Comparison of ENCODE assay signal across 9 cellular contexts in the genomic region with DNA sequence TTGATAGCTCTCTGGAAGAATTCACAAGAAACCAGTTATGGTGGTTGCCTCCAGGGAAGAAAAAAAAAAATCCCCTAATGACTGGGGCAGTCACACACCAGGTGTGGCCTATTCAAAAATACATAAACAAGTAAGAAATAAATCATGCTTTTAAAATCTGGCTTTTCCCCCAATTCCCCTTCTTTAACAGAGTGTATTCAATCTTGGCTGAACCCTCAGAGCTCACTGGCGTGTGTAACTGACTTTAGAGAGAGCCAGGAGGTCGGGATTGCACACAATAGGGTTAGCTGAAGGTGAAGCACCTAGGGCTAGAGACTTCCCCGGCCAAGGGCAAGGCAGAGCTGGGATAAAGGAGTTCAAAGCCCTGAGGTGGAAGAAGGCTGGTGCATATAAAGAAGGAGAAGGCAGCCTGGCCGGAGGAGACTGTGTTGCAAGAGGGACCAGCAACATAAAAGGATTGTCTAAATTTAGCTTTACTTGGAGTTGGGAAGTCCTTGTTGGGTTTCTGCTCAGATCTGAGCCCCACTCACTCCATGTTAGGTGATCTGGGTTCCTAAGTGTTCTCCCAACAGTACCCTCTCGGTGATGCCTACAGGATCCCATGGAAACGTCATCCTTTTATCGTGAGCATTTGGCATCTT. TPM values are rescaled to one million over a fixed set of nuclear protein-coding genes. Genes with fewer than 3 reads are reported as not detected.
A peak's percentile ranks its signal among the peaks of the same experiment; 100 is the strongest.
DNase-seq lines count a peak whose midpoint lies in the region; ATAC-seq and TF ChIP-seq lines count a peak whose summit lies in the region.
"Had no signal": no experiment of that assay in that cellular context is flagged by ENCODE, and none has a peak within 500 bp of the region (broad histone marks: within the 10 kb centered on the region; RNA-seq: fewer than 3 reads in every experiment).

No MANE protein-coding gene starts in this region.

- H3K27me3 ChIP-seq in effector memory CD4-positive, alpha-beta T cell (replicated peaks; ENCODE audit: control insufficient read depth, insufficient read depth, low read length, poor library complexity, severe bottlenecking) = no peaks in the 10 kb centered on the region
- H3K27me3 ChIP-seq in thyroid gland (no peaks in the 10 kb centered on the region), WERI-Rb-1 (ENCODE audit: insufficient read depth, low read depth, severe bottlenecking) (no peaks in the 10 kb centered on the region)

- no peak for TF ChIP-seq CTCF in thyroid gland (IDR thresholded peaks at IDR 0.05)
- no peak for TF ChIP-seq CTCF in WERI-Rb-1 (IDR thresholded peaks at IDR 0.05; ENCODE audit: low read depth, low read length)
- TF ChIP-seq CTCF in lower leg skin (IDR thresholded peaks at IDR 0.05) = no peak

- H3K27me3 Mint-ChIP-seq in activated CD8-positive, alpha-beta memory T cell treated with anti-CD3 and anti-CD28 coated beads, Interleukin-2, amount 10 ng/mL, durations not matched to agents 7 days and 5 days = no peaks in the 10 kb centered on the region

- peaks cover 41% of the 10 kb centered on the region for H3K4me1 ChIP-seq in effector memory CD4-positive, alpha-beta T cell (ENCODE audit: control insufficient read depth, insufficient read depth, low read length, poor library complexity, severe bottlenecking)
- H3K4me1 ChIP-seq in thyroid gland = peaks cover 38 to 76% of the 10 kb centered on the region in 2 donors

- TF ChIP-seq POLR2A in thyroid gland (IDR thresholded peaks at IDR 0.05) = no peak
- TF ChIP-seq POLR2A in lower leg skin (IDR thresholded peaks at IDR 0.05) = no peak

- peaks cover 47% of the 10 kb centered on the region for H3K36me3 Mint-ChIP-seq in activated CD8-positive, alpha-beta memory T cell treated with anti-CD3 and anti-CD28 coated beads, Interleukin-2, amount 10 ng/mL, durations not matched to agents 7 days and 5 days

- 59 to 60% methylated on average over 7 of the region's 7 CpGs for whole genome bisulfite sequencing in thyroid gland, 2 donors
- WGBS in lower leg skin, 2 donors = 59 to 60% methylated on average over 7 of the region's 7 CpGs

- H3K4me3 ChIP-seq in effector memory CD4-positive, alpha-beta T cell (ENCODE audit: insufficient read depth, low read depth, low read length, poor library complexity, severe bottlenecking) = no peak overlapping the region
- H3K4me3 ChIP-seq in thyroid gland (replicated peaks in 1 of 3) (no peak overlapping the region), WERI-Rb-1 (ENCODE audit: low read depth, low read length) (no peak overlapping the region), lower leg skin (ENCODE audit: low read depth, poor library complexity, severe bottlenecking) (no peak overlapping the region)

- peak overlapping the region; percentile 66 for H3K27ac Mint-ChIP-seq in activated CD8-positive, alpha-beta memory T cell treated with anti-CD3 and anti-CD28 coated beads, Interleukin-2, amount 10 ng/mL, durations not matched to agents 7 days and 5 days

- CTCF ChIA-PET in activated CD8-positive, alpha-beta memory T cell treated with anti-CD3 and anti-CD28 coated beads, Interleukin-2, amount 10 ng/mL, durations not matched to agents 7 days and 5 days (lab: Charles Lee) = interaction anchor here (1.5 kb wide), 1 partner anchor 11 kb away, joined by 6 read pairs; no protein-coding TSS in a partner anchor

- H3K4me1 Mint-ChIP-seq in activated CD8-positive, alpha-beta memory T cell treated with anti-CD3 and anti-CD28 coated beads, Interleukin-2, amount 10 ng/mL, durations not matched to agents 7 days and 5 days = peaks cover 85% of the 10 kb centered on the region

- H3K9me3 ChIP-seq in effector memory CD4-positive, alpha-beta T cell (ENCODE audit: control insufficient read depth, low read length) = no peaks in the 10 kb centered on the region
- H3K9me3 ChIP-seq in thyroid gland (no peaks in the 10 kb centered on the region), WERI-Rb-1 (ENCODE audit: severe bottlenecking) (no peaks in the 10 kb centered on the region)

- no peak for DNase-seq in activated CD8-positive, alpha-beta memory T cell treated with anti-CD3 and anti-CD28 coated beads, Interleukin-2, amount 10 ng/mL, durations not matched to agents 7 days and 5 days
- no peak for DNase-seq in activated CD8-positive, alpha-beta memory T cell treated with anti-CD3 and anti-CD28 coated beads, Interleukin-2, amount 50 U/mL, for 48 hours
- DNase-seq in effector memory CD4-positive, alpha-beta T cell = no peak
- DNase-seq in thyroid gland = peak; percentile 64 to 65
- no peak for DNase-seq in WERI-Rb-1
- DNase-seq in GM19240 (ENCODE audit: insufficient read length, low spot score) = no peak
- DNase-seq in lower leg skin (ENCODE audit: low spot score in 2 of 2) = no peak
- DNase-seq: activated CD4-positive, alpha-beta T cell treated with anti-CD3 and anti-CD28 coated beads, Interleukin-2, amount 50 U/mL, for 4 hours had no signal

- peak; percentile 25 for ATAC-seq in activated CD8-positive, alpha-beta memory T cell treated with anti-CD3 and anti-CD28 coated beads, Interleukin-2, amount 10 ng/mL, durations not matched to agents 7 days and 5 days
- peak; percentile 41 for ATAC-seq in HG03196 (IDR thresholded peaks at IDR 0.05; ENCODE audit: unreplicated experiment)

- peak overlapping the region; percentile 44 for H3K27ac ChIP-seq in effector memory CD4-positive, alpha-beta T cell (ENCODE audit: insufficient read depth, low read length, poor library complexity, severe bottlenecking)
- H3K27ac ChIP-seq in thyroid gland (peak overlapping the region; percentile 88 to 94 (median 93)), WERI-Rb-1 (no peak overlapping the region)

- intact Hi-C loops in thyroid gland (cut with DNase I) (no loop called here), lower leg skin (cut with DNase I; ENCODE audit: low total_unique reads) (no loop called here)

- no peaks in the 10 kb centered on the region for H3K9me3 Mint-ChIP-seq in activated CD8-positive, alpha-beta memory T cell treated with anti-CD3 and anti-CD28 coated beads, Interleukin-2, amount 10 ng/mL, durations not matched to agents 7 days and 5 days (ENCODE audit: low read depth)

- H3K36me3 ChIP-seq in effector memory CD4-positive, alpha-beta T cell (ENCODE audit: control insufficient read depth, insufficient read depth, low read length) = peaks cover 5% of the 10 kb centered on the region
- H3K36me3 ChIP-seq in thyroid gland (no peaks in the 10 kb centered on the region), WERI-Rb-1 (no peaks in the 10 kb centered on the region)

- H3K4me3 Mint-ChIP-seq in activated CD8-positive, alpha-beta memory T cell treated with anti-CD3 and anti-CD28 coated beads, Interleukin-2, amount 10 ng/mL, durations not matched to agents 7 days and 5 days = no peak overlapping the region

RNA-seq across cellular contexts. Expression of a gene that starts 19.7 kb away (rescaled TPM):
- 100 to 1,000 TPM; 153 to 167 TPM for total RNA-seq in activated CD8-positive, alpha-beta memory T cell treated with anti-CD3 and anti-CD28 coated beads, Interleukin-2, amount 10 ng/mL, durations not matched to agents 7 days and 5 days
- total RNA-seq in thyroid gland (10 to 100 TPM; 55.8 to 78.5 (median 76.0) TPM), lower leg skin (10 to 100 TPM; 29.7 to 62.3 (median 40.0) TPM)

RNA-seq across cellular contexts. Expression of a gene that starts 30.4 kb away (rescaled TPM):
- 10 to 100 TPM; 24.6 to 25.6 TPM for total RNA-seq in activated CD8-positive, alpha-beta memory T cell treated with anti-CD3 and anti-CD28 coated beads, Interleukin-2, amount 10 ng/mL, durations not matched to agents 7 days and 5 days
- 10 to 100 TPM; 43.5 to 65.6 (median 58.7) TPM for total RNA-seq in thyroid gland
- total RNA-seq in lower leg skin = 10 to 100 TPM; 28.1 to 34.5 (median 32.9) TPM

Comparison
In these comparisons a context has a peak if more than half of its experiments do, and no peak if none do; other contexts are left out.
1. DNase-seq: peak in thyroid gland (2 of 2); none in activated CD8-positive, alpha-beta memory T cell treated with anti-CD3 and anti-CD28 coated beads, Interleukin-2, amount 10 ng/mL, durations not matched to agents 7 days and 5 days (single experiment), activated CD8-positive, alpha-beta memory T cell treated with anti-CD3 and anti-CD28 coated beads, Interleukin-2, amount 50 U/mL, for 48 hours (single experiment), effector memory CD4-positive, alpha-beta T cell (0 of 3), WERI-Rb-1 (single experiment), GM19240 (single experiment) and lower leg skin (0 of 2).